In genomic region chr13:28657784-28658538, GRCh38 we compare ENCODE assay signal across 1 cellular context.
TF ChIP-seq lines count a peak whose summit lies in the region.

No MANE protein-coding gene starts in this region.

TF ChIP-seq in WTC11, 78 proteins besides CTCF, POLR2A, EP300 and RAD21 (continued from another document):
- TF ChIP-seq STAT6 (CRISPR knock-in tag; conservative IDR thresholded peaks at IDR 0.05; ENCODE audit: low read depth): no peak
- TF ChIP-seq PRRX2 (CRISPR knock-in tag; IDR thresholded peaks at IDR 0.05): no peak
- no peak for TF ChIP-seq RELA (CRISPR knock-in tag; IDR thresholded peaks at IDR 0.05; ENCODE audit: borderline replicate concordance)
- TF ChIP-seq ZNF425 (CRISPR knock-in tag; conservative IDR thresholded peaks at IDR 0.05): no peak
